In the genomic region with DNA sequence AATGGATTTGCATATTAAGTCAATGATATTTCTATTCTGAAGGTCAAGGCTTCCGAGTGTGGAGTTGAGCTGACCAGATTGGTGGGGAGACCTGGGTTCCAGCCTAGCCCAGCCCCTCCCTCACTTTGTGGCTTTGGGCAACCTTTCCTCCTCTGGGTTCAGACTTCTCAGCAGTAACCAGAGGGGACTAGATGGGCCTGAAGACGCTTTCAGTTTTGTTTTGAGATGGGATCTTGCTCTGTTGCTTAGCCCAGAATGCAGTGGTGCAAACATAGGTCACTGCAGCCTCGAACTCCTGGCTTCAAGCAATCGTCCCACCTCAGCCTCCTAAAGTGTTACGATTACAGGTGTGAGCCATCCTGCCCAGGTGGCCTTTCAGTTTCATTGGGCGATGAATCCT, we compare ENCODE assay signal across 12 cellular contexts.
"Had no signal": no experiment of that assay in that cellular context is flagged by ENCODE, and none has a peak within 500 bp of the region (broad histone marks: within the 10 kb centered on the region; RNA-seq: fewer than 3 reads in every experiment).

No MANE protein-coding gene starts in this region.

- ATAC-seq: heart left ventricle; stimulated activated naive CD8-positive, alpha-beta T cell treated with anti-CD3 and anti-CD28 coated beads, Interleukin-15, amount 100 ng/mL, for 72 hours; upper lobe of right lung had no signal

- H3K27ac Mint-ChIP-seq: stimulated activated naive CD8-positive, alpha-beta T cell treated with anti-CD3 and anti-CD28 coated beads, Interleukin-15, amount 100 ng/mL, for 72 hours; T-helper 1 cell treated with Interleukin-12 subunit alpha and Interleukin-12 subunit beta and Interleukin-4 antibody, amounts not matched to agents 30 μg/mL and 1 μg/mL, for 36 hours had no signal

- FAIRE-seq: colon had no signal

- DNase-seq: activated CD4-positive, alpha-beta T cell treated with anti-CD3 and anti-CD28 coated beads, Interleukin-2, amount 50 U/mL, for 4 hours; activated naive CD4-positive, alpha-beta T cell treated with Interleukin-2 at 50 U/mL for 16 hours; foreskin melanocyte; heart left ventricle; mammary epithelial cell; ovary; stimulated activated CD4-positive, alpha-beta T cell treated with anti-CD3 and anti-CD28 coated beads, Interleukin-12 subunit alpha, Interleukin-12 subunit beta, amount 100 ng/mL, for 4 hours; stimulated activated naive CD8-positive, alpha-beta T cell treated with anti-CD3 and anti-CD28 coated beads, Interleukin-15, amount 100 ng/mL, for 72 hours; testis; upper lobe of right lung had no signal

- H3K9me3 Mint-ChIP-seq: stimulated activated naive CD8-positive, alpha-beta T cell treated with anti-CD3 and anti-CD28 coated beads, Interleukin-15, amount 100 ng/mL, for 72 hours; T-helper 1 cell treated with Interleukin-12 subunit alpha and Interleukin-12 subunit beta and Interleukin-4 antibody, amounts not matched to agents 30 μg/mL and 1 μg/mL, for 36 hours had no signal

- H3K4me3 Mint-ChIP-seq: stimulated activated naive CD8-positive, alpha-beta T cell treated with anti-CD3 and anti-CD28 coated beads, Interleukin-15, amount 100 ng/mL, for 72 hours; T-helper 1 cell treated with Interleukin-12 subunit alpha and Interleukin-12 subunit beta and Interleukin-4 antibody, amounts not matched to agents 30 μg/mL and 1 μg/mL, for 36 hours had no signal
